Comparison of ENCODE assay signal across 18 cellular contexts in the genomic region with DNA sequence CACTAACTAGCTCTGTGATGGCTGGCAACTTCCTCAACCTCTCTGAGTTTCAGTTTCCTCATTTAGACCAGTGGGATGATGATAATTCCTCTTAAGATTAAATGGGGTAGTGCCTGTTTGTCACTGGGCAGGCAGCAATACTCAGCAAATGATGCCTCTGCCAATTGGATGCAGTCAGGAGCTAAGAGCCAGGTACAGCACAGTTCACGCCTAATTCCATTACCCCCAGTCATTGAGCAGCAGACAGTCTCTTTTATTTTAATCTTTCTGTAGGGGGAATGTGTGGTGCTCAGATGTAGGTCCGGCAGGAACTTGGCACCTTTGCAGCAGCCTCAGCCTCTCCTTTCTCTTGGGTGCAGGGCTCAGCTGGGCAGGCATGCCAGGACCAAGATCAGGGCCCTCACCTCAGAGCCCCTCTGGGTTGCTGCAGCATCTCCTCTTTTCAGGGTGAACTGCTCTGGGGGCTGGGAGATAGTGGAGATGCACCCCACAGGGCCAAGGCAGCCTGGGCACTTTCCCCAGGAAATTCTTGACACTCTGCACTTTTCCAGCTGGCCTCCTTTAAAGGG.
DNase-seq lines count a peak whose midpoint lies in the region; ATAC-seq and TF ChIP-seq lines count a peak whose summit lies in the region.
"Had no signal": no experiment of that assay in that cellular context is flagged by ENCODE, and none has a peak within 500 bp of the region (broad histone marks: within the 10 kb centered on the region; RNA-seq: fewer than 3 reads in every experiment).

No MANE protein-coding gene starts in this region.

- H3K79me2 ChIP-seq in SK-N-SH (ENCODE audit: insufficient read depth): no peaks in the 10 kb centered on the region

- H3K4me1 ChIP-seq in SK-N-SH (ENCODE audit: control insufficient read depth in 1 of 2, insufficient read depth in 2 of 2, low read depth in 1 of 2, low read length in 1 of 2): peaks cover 0 to 61% of the 10 kb centered on the region in 2 experiments; a peak in 1 of 4 replicates
- peaks cover 0 to 21% (median 3%) of the 10 kb centered on the region in 4 donors for H3K4me1 ChIP-seq in sigmoid colon
- H3K4me1 ChIP-seq in spleen: peaks cover 0 to 14% (median 3%) of the 10 kb centered on the region in 6 donors
- H3K4me1 ChIP-seq: BE2C had no signal

- TF ChIP-seq CTCF in SK-N-SH (IDR thresholded peaks at IDR 0.05): no peak
- no peak for TF ChIP-seq CTCF in sigmoid colon (IDR thresholded peaks at IDR 0.05)
- no peak for TF ChIP-seq CTCF in spleen (IDR thresholded peaks at IDR 0.05 in 8 of 11, conservative IDR thresholded peaks at IDR 0.05 in 3 of 11)

- H3K9me3 ChIP-seq in SK-N-SH (no peaks in the 10 kb centered on the region), sigmoid colon (no peaks in the 10 kb centered on the region), spleen (no peaks in the 10 kb centered on the region)
- H3K9me3 ChIP-seq: BE2C had no signal

- H3K9ac ChIP-seq in SK-N-SH: no peak overlapping the region

- ATAC-seq in SK-N-SH treated with all-trans-retinoic acid at 6 μM for 48 hours: no peak
- ATAC-seq: CD8-positive, alpha-beta T cell; PC-3 had no signal

- H3K27me3 ChIP-seq in SK-N-SH (ENCODE audit: insufficient read depth): no peaks in the 10 kb centered on the region
- H3K27me3 ChIP-seq in sigmoid colon: no peaks in the 10 kb centered on the region
- peaks cover 0 to 7% (median 0%) of the 10 kb centered on the region in 7 donors for H3K27me3 ChIP-seq in spleen (replicated peaks in 1 of 7)
- H3K27me3 ChIP-seq: BE2C had no signal

- POLR2A ChIA-PET in SK-N-SH (lab: Yijun Ruan, JAX): no interaction called here

- no peak overlapping the region for H3K4me2 ChIP-seq in SK-N-SH

- CTCF ChIA-PET in SK-N-SH (lab: Yijun Ruan, JAX): interaction anchor here (0.9 to 3.6 kb wide), 7 partner anchors 9 to 245 kb away, joined by 3 to 16 read pairs (median 4); no protein-coding TSS in a partner anchor

- no peak overlapping the region for H2AFZ ChIP-seq in SK-N-SH (ENCODE audit: low read depth)

- peak; percentile 4 for DNase-seq in SK-N-SH
- peak; percentile 30 for DNase-seq in NCI-H446 treated with DMSO at 0.1 percent for 48 hours (lab: John Stamatoyannopoulos, UW)
- peak; percentile 84 for DNase-seq in cerebellar cortex (ENCODE audit: low spot score)
- peak; percentile 42 for DNase-seq in sigmoid colon
- DNase-seq in DMS53 (lab: John Stamatoyannopoulos, UW): no peak
- no peak for DNase-seq in spleen
- DNase-seq in HuH-7.5 (ENCODE audit: low spot score): no peak
- DNase-seq: 8988T, BE2C, IMR-90, Karpas-422, MM.1S, NCI-H187, NCI-H226, PC-3 had no signal

- H3K4me3 ChIP-seq in SK-N-SH (ENCODE audit: low read depth in 2 of 2, low read length in 1 of 2) (no peak overlapping the region), sigmoid colon (no peak overlapping the region), spleen (no peak overlapping the region)

- WGBS in SK-N-SH (ENCODE audit: low lambda C conversion rate): 44% methylated on average over 1 of the region's 2 CpGs
- 77 to 85% methylated on average over 2 of the region's 2 CpGs for WGBS in sigmoid colon, 2 donors
- WGBS in spleen, 5 donors: 77 to 96% (median 86%) methylated on average over 2 of the region's 2 CpGs

- intact Hi-C loops in sigmoid colon (cut with DNase I): no loop called here
- intact Hi-C loops in spleen (cut with DNase I; ENCODE audit: low total_unique reads): no loop called here

- no peaks in the 10 kb centered on the region for H3K9me2 ChIP-seq in SK-N-SH

- no peaks in the 10 kb centered on the region for H4K20me1 ChIP-seq in SK-N-SH (ENCODE audit: insufficient read depth)

- TF ChIP-seq EP300 in SK-N-SH (IDR thresholded peaks at IDR 0.05; ENCODE audit: borderline replicate concordance in 1 of 2, low read depth in 1 of 2, low read length in 1 of 2): no peak
- no peak for TF ChIP-seq EP300 in sigmoid colon (IDR thresholded peaks at IDR 0.05)

- H3K36me3 ChIP-seq in SK-N-SH (replicated peaks in 1 of 2; ENCODE audit: control insufficient read depth in 1 of 2, insufficient read depth in 2 of 2, low read length in 1 of 2) (no peaks in the 10 kb centered on the region), sigmoid colon (no peaks in the 10 kb centered on the region), spleen (no peaks in the 10 kb centered on the region)
- H3K36me3 ChIP-seq: BE2C had no signal

- H3K27ac ChIP-seq in SK-N-SH (ENCODE audit: low read depth in 2 of 2, low read length in 1 of 2) (no peak overlapping the region; a peak in 1 of 4 replicates), sigmoid colon (no peak overlapping the region), spleen (no peak overlapping the region)
- H3K27ac ChIP-seq: RWPE1 had no signal

- H3F3A ChIP-seq in SK-N-SH (replicated peaks; ENCODE audit: insufficient read depth): no peaks in the 10 kb centered on the region

- TF ChIP-seq POLR2A in sigmoid colon (IDR thresholded peaks at IDR 0.05) (no peak), spleen (IDR thresholded peaks at IDR 0.05) (no peak)

- TF ChIP-seq RAD21 in SK-N-SH (IDR thresholded peaks at IDR 0.05; ENCODE audit: low read length): no peak

TF ChIP-seq in SK-N-SH, 30 proteins besides CTCF, POLR2A, EP300 and RAD21 (continues in another document):
- TF ChIP-seq FOXJ3 (CRISPR knock-in tag; IDR thresholded peaks at IDR 0.05): no peak
- TF ChIP-seq RFX5 (IDR thresholded peaks at IDR 0.05; ENCODE audit: low read length): no peak
- TF ChIP-seq TCF12 (IDR thresholded peaks at IDR 0.05): no peak
- no peak for TF ChIP-seq MEF2A (IDR thresholded peaks at IDR 0.05; ENCODE audit: borderline replicate concordance, low read depth)
- TF ChIP-seq, protein P1, sequence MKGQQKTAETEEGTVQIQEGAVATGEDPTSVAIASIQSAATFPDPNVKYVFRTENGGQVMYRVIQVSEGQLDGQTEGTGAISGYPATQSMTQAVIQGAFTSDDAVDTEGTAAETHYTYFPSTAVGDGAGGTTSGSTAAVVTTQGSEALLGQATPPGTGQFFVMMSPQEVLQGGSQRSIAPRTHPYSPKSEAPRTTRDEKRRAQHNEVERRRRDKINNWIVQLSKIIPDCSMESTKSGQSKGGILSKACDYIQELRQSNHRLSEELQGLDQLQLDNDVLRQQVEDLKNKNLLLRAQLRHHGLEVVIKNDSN (IDR thresholded peaks at IDR 0.05; ENCODE audit: borderline replicate concordance, low read depth): no peak
- no peak for TF ChIP-seq NRF1 (IDR thresholded peaks at IDR 0.05; ENCODE audit: low read depth, low read length)
- no peak for TF ChIP-seq ELF1 (IDR thresholded peaks at IDR 0.05)
- TF ChIP-seq, protein P2, sequence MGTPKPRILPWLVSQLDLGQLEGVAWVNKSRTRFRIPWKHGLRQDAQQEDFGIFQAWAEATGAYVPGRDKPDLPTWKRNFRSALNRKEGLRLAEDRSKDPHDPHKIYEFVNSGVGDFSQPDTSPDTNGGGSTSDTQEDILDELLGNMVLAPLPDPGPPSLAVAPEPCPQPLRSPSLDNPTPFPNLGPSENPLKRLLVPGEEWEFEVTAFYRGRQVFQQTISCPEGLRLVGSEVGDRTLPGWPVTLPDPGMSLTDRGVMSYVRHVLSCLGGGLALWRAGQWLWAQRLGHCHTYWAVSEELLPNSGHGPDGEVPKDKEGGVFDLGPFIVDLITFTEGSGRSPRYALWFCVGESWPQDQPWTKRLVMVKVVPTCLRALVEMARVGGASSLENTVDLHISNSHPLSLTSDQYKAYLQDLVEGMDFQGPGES (IDR thresholded peaks at IDR 0.05; ENCODE audit: low read depth, low read length): no peak

TF ChIP-seq in SK-N-SH treated with all-trans-retinoic acid at 6 μM for 48 hours, 23 proteins besides CTCF, POLR2A, EP300 and RAD21 (continues in another document):
- TF ChIP-seq ZFP3 (CRISPR knock-in tag; IDR thresholded peaks at IDR 0.05) (no peak), ZNF565 (CRISPR knock-in tag; conservative IDR thresholded peaks at IDR 0.05; ENCODE audit: low read depth) (no peak), ISL1 (CRISPR knock-in tag; IDR thresholded peaks at IDR 0.05) (no peak), SNAI2 (CRISPR knock-in tag; IDR thresholded peaks at IDR 0.05) (no peak), ZNF70 (CRISPR knock-in tag; IDR thresholded peaks at IDR 0.05) (no peak), CSDC2 (CRISPR knock-in tag; IDR thresholded peaks at IDR 0.05) (no peak), BACH2 (CRISPR knock-in tag; IDR thresholded peaks at IDR 0.05; ENCODE audit: borderline replicate concordance) (no peak), ZFP30 (CRISPR knock-in tag; IDR thresholded peaks at IDR 0.05) (no peak), RARB (CRISPR knock-in tag; IDR thresholded peaks at IDR 0.05) (no peak), ZNF8 (CRISPR knock-in tag; IDR thresholded peaks at IDR 0.05) (no peak), ZC3H10 (CRISPR knock-in tag; IDR thresholded peaks at IDR 0.05) (no peak), ARNTL (CRISPR knock-in tag; IDR thresholded peaks at IDR 0.05; ENCODE audit: borderline replicate concordance, low read depth) (no peak)
- TF ChIP-seq, protein P3, sequence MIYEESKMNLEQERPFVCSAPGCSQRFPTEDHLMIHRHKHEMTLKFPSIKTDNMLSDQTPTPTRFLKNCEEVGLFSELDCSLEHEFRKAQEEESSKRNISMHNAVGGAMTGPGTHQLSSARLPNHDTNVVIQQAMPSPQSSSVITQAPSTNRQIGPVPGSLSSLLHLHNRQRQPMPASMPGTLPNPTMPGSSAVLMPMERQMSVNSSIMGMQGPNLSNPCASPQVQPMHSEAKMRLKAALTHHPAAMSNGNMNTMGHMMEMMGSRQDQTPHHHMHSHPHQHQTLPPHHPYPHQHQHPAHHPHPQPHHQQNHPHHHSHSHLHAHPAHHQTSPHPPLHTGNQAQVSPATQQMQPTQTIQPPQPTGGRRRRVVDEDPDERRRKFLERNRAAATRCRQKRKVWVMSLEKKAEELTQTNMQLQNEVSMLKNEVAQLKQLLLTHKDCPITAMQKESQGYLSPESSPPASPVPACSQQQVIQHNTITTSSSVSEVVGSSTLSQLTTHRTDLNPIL (CRISPR knock-in tag; IDR thresholded peaks at IDR 0.05; ENCODE audit: low read depth): no peak
- TF ChIP-seq, protein P4, sequence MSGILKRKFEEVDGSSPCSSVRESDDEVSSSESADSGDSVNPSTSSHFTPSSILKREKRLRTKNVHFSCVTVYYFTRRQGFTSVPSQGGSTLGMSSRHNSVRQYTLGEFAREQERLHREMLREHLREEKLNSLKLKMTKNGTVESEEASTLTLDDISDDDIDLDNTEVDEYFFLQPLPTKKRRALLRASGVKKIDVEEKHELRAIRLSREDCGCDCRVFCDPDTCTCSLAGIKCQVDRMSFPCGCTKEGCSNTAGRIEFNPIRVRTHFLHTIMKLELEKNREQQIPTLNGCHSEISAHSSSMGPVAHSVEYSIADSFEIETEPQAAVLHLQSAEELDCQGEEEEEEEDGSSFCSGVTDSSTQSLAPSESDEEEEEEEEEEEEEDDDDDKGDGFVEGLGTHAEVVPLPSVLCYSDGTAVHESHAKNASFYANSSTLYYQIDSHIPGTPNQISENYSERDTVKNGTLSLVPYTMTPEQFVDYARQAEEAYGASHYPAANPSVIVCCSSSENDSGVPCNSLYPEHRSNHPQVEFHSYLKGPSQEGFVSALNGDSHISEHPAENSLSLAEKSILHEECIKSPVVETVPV (CRISPR knock-in tag; IDR thresholded peaks at IDR 0.05): no peak

Comparison
In these comparisons a context has a peak if more than half of its experiments do, and no peak if none do; other contexts are left out.
1. DNase-seq: peak in SK-N-SH (single experiment), NCI-H446 treated with DMSO at 0.1 percent for 48 hours (single experiment), cerebellar cortex (single experiment) and sigmoid colon (single experiment); none in DMS53 (single experiment), spleen (single experiment) and HuH-7.5 (single experiment).